In genomic region chr9:113454914-113455761, GRCh38 we compare ENCODE assay signal across 6 cellular contexts. TPM values are rescaled to one million over a fixed set of nuclear protein-coding genes. Genes with fewer than 3 reads are reported as not detected.
A peak's percentile ranks its signal among the peaks of the same experiment; 100 is the strongest.
DNase-seq lines count a peak whose midpoint lies in the region; ATAC-seq and TF ChIP-seq lines count a peak whose summit lies in the region.

No MANE protein-coding gene starts in this region.

- WGBS in smooth muscle cell (ENCODE audit: low lambda C conversion rate): 11% methylated on average over 5 of the region's 5 CpGs

- no peaks in the 10 kb centered on the region for H4K20me1 ChIP-seq in fibroblast of lung (ENCODE audit: control insufficient read depth, extremely low read depth, insufficient read depth, low read length)
- H4K20me1 ChIP-seq in smooth muscle cell (ENCODE audit: low read depth): no peaks in the 10 kb centered on the region

- H3K4me3 ChIP-seq in fibroblast of lung (replicated peaks in 1 of 4; ENCODE audit: control extremely low read depth in 1 of 4, insufficient read depth in 1 of 4, low read depth in 3 of 4, low read length in 4 of 4) (no peak overlapping the region), smooth muscle cell (no peak overlapping the region)

- H3K4me1 ChIP-seq in fibroblast of lung (ENCODE audit: control insufficient read depth, extremely low read depth, insufficient read depth, low read length): peaks cover 12% of the 10 kb centered on the region
- H3K4me1 ChIP-seq in smooth muscle cell (ENCODE audit: low read depth): peaks cover 22% of the 10 kb centered on the region

- no peak for ATAC-seq in natural killer cell treated with Interleukin-12 subunit alpha and Interleukin-12 subunit beta and Interleukin-15 and Interleukin-18, amount 100 ng/mL, for 72 hours
- ATAC-seq in natural killer cell: no peak

- H3K9me3 ChIP-seq in fibroblast of lung (ENCODE audit: control insufficient read depth, insufficient read depth, low read depth, low read length) (no peaks in the 10 kb centered on the region), smooth muscle cell (replicated peaks; ENCODE audit: low read depth) (no peaks in the 10 kb centered on the region)

- no peaks in the 10 kb centered on the region for H3K36me3 Mint-ChIP-seq in natural killer cell treated with Interleukin-12 subunit alpha and Interleukin-12 subunit beta and Interleukin-15 and Interleukin-18, amount 100 ng/mL, for 72 hours
- no peaks in the 10 kb centered on the region for H3K36me3 Mint-ChIP-seq in natural killer cell

- no peak overlapping the region for H3K4me3 Mint-ChIP-seq in natural killer cell treated with Interleukin-12 subunit alpha and Interleukin-12 subunit beta and Interleukin-15 and Interleukin-18, amount 100 ng/mL, for 72 hours
- no peak overlapping the region for H3K4me3 Mint-ChIP-seq in natural killer cell

- H3K27me3 Mint-ChIP-seq in natural killer cell treated with Interleukin-12 subunit alpha and Interleukin-12 subunit beta and Interleukin-15 and Interleukin-18, amount 100 ng/mL, for 72 hours: no peaks in the 10 kb centered on the region
- no peaks in the 10 kb centered on the region for H3K27me3 Mint-ChIP-seq in natural killer cell (ENCODE audit: low read depth in 2 of 2)

- H3K27ac Mint-ChIP-seq in natural killer cell treated with Interleukin-12 subunit alpha and Interleukin-12 subunit beta and Interleukin-15 and Interleukin-18, amount 100 ng/mL, for 72 hours: peak overlapping the region; percentile 9 to 40
- H3K27ac Mint-ChIP-seq in natural killer cell: peak overlapping the region in 1 of 2 donors; percentile 37

- no peak for DNase-seq in natural killer cell treated with Interleukin-12 subunit alpha and Interleukin-12 subunit beta and Interleukin-15 and Interleukin-18, amount 100 ng/mL, for 72 hours (ENCODE audit: low spot score)
- DNase-seq in natural killer cell: no peak
- DNase-seq in fibroblast of lung (ENCODE audit: low read depth in 2 of 2): peak; percentile 84 to 98
- no peak for DNase-seq in smooth muscle cell (lab: John Stamatoyannopoulos, UW; ENCODE audit: unreplicated experiment)
- DNase-seq in HPDE6-E6E7 (ENCODE audit: extremely low spot score): no peak
- no peak for DNase-seq in NCI-H2107 treated with DMSO at 0.1 percent for 48 hours (lab: John Stamatoyannopoulos, UW; ENCODE audit: unreplicated experiment)

- H3K9me3 Mint-ChIP-seq in natural killer cell treated with Interleukin-12 subunit alpha and Interleukin-12 subunit beta and Interleukin-15 and Interleukin-18, amount 100 ng/mL, for 72 hours: no peaks in the 10 kb centered on the region
- no peaks in the 10 kb centered on the region for H3K9me3 Mint-ChIP-seq in natural killer cell

- peaks cover 21% of the 10 kb centered on the region for H3F3A ChIP-seq in smooth muscle cell (ENCODE audit: low read depth)

- peak overlapping the region; percentile 58 for H3K27ac ChIP-seq in fibroblast of lung (ENCODE audit: insufficient read depth, low read length)
- peak overlapping the region; percentile 92 for H3K27ac ChIP-seq in smooth muscle cell (ENCODE audit: low read depth)

- H2AFZ ChIP-seq in fibroblast of lung (ENCODE audit: low read length) (peak overlapping the region; percentile 13), smooth muscle cell (ENCODE audit: low read depth) (peak overlapping the region; percentile 35)

- H3K4me2 ChIP-seq in fibroblast of lung (ENCODE audit: extremely low read depth, insufficient read depth, low read length): peak overlapping the region; percentile 11
- H3K4me2 ChIP-seq in smooth muscle cell: peak overlapping the region; percentile 52

- intact Hi-C loops in natural killer cell (cut with micrococcal nuclease): no loop called here

- H3K36me3 ChIP-seq in fibroblast of lung (ENCODE audit: control insufficient read depth, insufficient read depth, low read length): no peaks in the 10 kb centered on the region
- no peaks in the 10 kb centered on the region for H3K36me3 ChIP-seq in smooth muscle cell (ENCODE audit: low read depth)

- H3K4me1 Mint-ChIP-seq in natural killer cell treated with Interleukin-12 subunit alpha and Interleukin-12 subunit beta and Interleukin-15 and Interleukin-18, amount 100 ng/mL, for 72 hours (ENCODE audit: low read depth in 2 of 2): peaks cover 10 to 11% of the 10 kb centered on the region in 2 donors
- peaks cover 0 to 6% of the 10 kb centered on the region in 2 donors for H3K4me1 Mint-ChIP-seq in natural killer cell

- H3K27me3 ChIP-seq in fibroblast of lung (ENCODE audit: control insufficient read depth, insufficient read depth, low read length): no peaks in the 10 kb centered on the region
- H3K27me3 ChIP-seq in smooth muscle cell (ENCODE audit: low read depth): no peaks in the 10 kb centered on the region

- no peaks in the 10 kb centered on the region for H3K79me2 ChIP-seq in fibroblast of lung (ENCODE audit: control insufficient read depth, insufficient read depth, low read length)
- no peaks in the 10 kb centered on the region for H3K79me2 ChIP-seq in smooth muscle cell (ENCODE audit: low read depth)

- no peak overlapping the region for H3K9ac ChIP-seq in fibroblast of lung (ENCODE audit: insufficient read depth, low read length)
- peak overlapping the region; percentile 42 for H3K9ac ChIP-seq in smooth muscle cell (ENCODE audit: low read depth)

- TF ChIP-seq CTCF in natural killer cell (IDR thresholded peaks at IDR 0.05) (no peak), fibroblast of lung (conservative IDR thresholded peaks at IDR 0.05 in 1 of 2, IDR thresholded peaks at IDR 0.05 in 1 of 2; ENCODE audit: low read depth in 1 of 2, low read length in 2 of 2) (no peak), smooth muscle cell (IDR thresholded peaks at IDR 0.05; ENCODE audit: borderline replicate concordance, insufficient read depth, poor library complexity, severe bottlenecking) (no peak)

RNA-seq across cellular contexts. Expression of gene RGS3, which starts 8.4 kb away (rescaled TPM):
- 100 to 1,000 TPM in 1 of 2 donors, 10 to 100 TPM in 1; 71.7 to 144 TPM for total RNA-seq in natural killer cell treated with Interleukin-12 subunit alpha and Interleukin-12 subunit beta and Interleukin-15 and Interleukin-18, amount 100 ng/mL, for 72 hours
- total RNA-seq in natural killer cell (100 to 1,000 TPM; 148 to 269 (median 190) TPM), fibroblast of lung (49.8 and 74.3 TPM in 2 replicates), smooth muscle cell (43.8 and 58.4 TPM in 2 replicates)
- polyA plus RNA-seq in fibroblast of lung (48.1 and 58.4 TPM in 2 replicates), smooth muscle cell (94.5 and 108 TPM in 2 replicates)
- 43.9 and 59.7 TPM in 2 replicates for polyA plus RNA-seq in fibroblast of lung (2012)
- polyA minus RNA-seq in fibroblast of lung (ENCODE audit: low replicate concordance): 35.9 and 49.6 TPM in 2 replicates

RNA-seq across cellular contexts. Expression of gene C9orf43, which starts 44.6 kb away (rescaled TPM):
- total RNA-seq in natural killer cell treated with Interleukin-12 subunit alpha and Interleukin-12 subunit beta and Interleukin-15 and Interleukin-18, amount 100 ng/mL, for 72 hours: 1 to 10 TPM; 1.1 to 1.3 TPM
- total RNA-seq in natural killer cell: under 1 TPM; 0.45 to 0.71 (median 0.50) TPM
- total RNA-seq in fibroblast of lung: 0.50 and 0.51 TPM in 2 replicates
- 0.25 and 0.61 TPM in 2 replicates for polyA plus RNA-seq in fibroblast of lung
- polyA plus RNA-seq in fibroblast of lung (2012): 0.26 and 0.35 TPM in 2 replicates
- polyA minus RNA-seq in fibroblast of lung (ENCODE audit: low replicate concordance): not detected in 2 replicates
- 2.0 TPM in 1 of 2 replicates, not detected in the other for total RNA-seq in smooth muscle cell
- not detected in 2 replicates for polyA plus RNA-seq in smooth muscle cell

RNA-seq across cellular contexts. Expression of gene POLE3, which starts 44.7 kb away (rescaled TPM):
- 10 to 100 TPM; 62.7 to 76.1 TPM for total RNA-seq in natural killer cell treated with Interleukin-12 subunit alpha and Interleukin-12 subunit beta and Interleukin-15 and Interleukin-18, amount 100 ng/mL, for 72 hours
- 10 to 100 TPM; 59.2 to 66.7 (median 62.2) TPM for total RNA-seq in natural killer cell
- 17.3 and 22.6 TPM in 2 replicates for total RNA-seq in fibroblast of lung
- 45.9 and 68.5 TPM in 2 replicates for polyA plus RNA-seq in fibroblast of lung
- polyA plus RNA-seq in fibroblast of lung (2012): 30.1 and 45.2 TPM in 2 replicates
- polyA minus RNA-seq in fibroblast of lung (ENCODE audit: low replicate concordance): 13.2 and 26.3 TPM in 2 replicates
- total RNA-seq in smooth muscle cell: 33.7 and 40.8 TPM in 2 replicates
- polyA plus RNA-seq in smooth muscle cell: 35.3 and 39.0 TPM in 2 replicates

RNA-seq across cellular contexts. Expression of gene ALAD, which starts 54.1 kb away (rescaled TPM):
- total RNA-seq in natural killer cell treated with Interleukin-12 subunit alpha and Interleukin-12 subunit beta and Interleukin-15 and Interleukin-18, amount 100 ng/mL, for 72 hours: 10 to 100 TPM; 18.7 to 19.5 TPM
- total RNA-seq in natural killer cell (10 to 100 TPM; 30.3 to 38.7 (median 36.4) TPM), fibroblast of lung (22.6 and 42.1 TPM in 2 replicates), smooth muscle cell (6.2 and 7.1 TPM in 2 replicates)
- polyA plus RNA-seq in fibroblast of lung (13.1 and 14.0 TPM in 2 replicates), smooth muscle cell (15.4 and 22.4 TPM in 2 replicates)
- 29.3 and 31.2 TPM in 2 replicates for polyA plus RNA-seq in fibroblast of lung (2012)
- polyA minus RNA-seq in fibroblast of lung (ENCODE audit: low replicate concordance): 34.8 and 43.0 TPM in 2 replicates

Comparison
In these comparisons a context has a peak if more than half of its experiments do, and no peak if none do; other contexts are left out.
1. DNase-seq: peak in fibroblast of lung (2 of 2); none in natural killer cell treated with Interleukin-12 subunit alpha and Interleukin-12 subunit beta and Interleukin-15 and Interleukin-18, amount 100 ng/mL, for 72 hours (single experiment), natural killer cell (single experiment), smooth muscle cell (single experiment), HPDE6-E6E7 (single experiment) and NCI-H2107 treated with DMSO at 0.1 percent for 48 hours (single experiment).